21 cellular contexts compared by ENCODE assay signal in the genomic region with DNA sequence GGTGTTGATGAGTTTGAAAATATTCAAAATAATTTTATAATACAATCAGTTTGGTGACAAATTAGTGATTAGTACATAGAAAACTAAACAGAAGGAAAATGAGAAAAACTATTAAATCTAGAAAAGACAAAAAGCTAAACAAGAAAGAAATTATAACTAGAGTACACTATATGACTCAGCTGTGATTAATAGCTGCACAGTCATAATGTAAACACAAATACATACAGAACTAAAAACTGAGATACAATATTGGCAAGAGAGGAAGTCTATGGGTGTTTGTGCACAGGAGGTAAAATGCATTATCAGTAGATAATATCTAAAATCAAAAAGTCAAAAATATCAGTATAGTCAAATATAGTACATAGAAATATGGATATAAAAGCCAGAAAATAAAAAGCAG.
"Had no signal": no experiment of that assay in that cellular context is flagged by ENCODE, and none has a peak within 500 bp of the region (broad histone marks: within the 10 kb centered on the region; RNA-seq: fewer than 3 reads in every experiment).

No MANE protein-coding gene starts in this region.

- H3K9me3 ChIP-seq: colonic mucosa, lower lobe of right lung, neutrophil, stomach, vagina had no signal

- H3K4me3 Mint-ChIP-seq: activated CD4-positive, alpha-beta T cell treated with anti-CD3 and anti-CD28 coated beads for 36 hours; activated naive CD8-positive, alpha-beta T cell treated with anti-CD3 and anti-CD28 coated beads, Interleukin-2, amount 10 ng/mL, durations not matched to agents 7 days and 5 days; mesothelial cell of epicardium; natural killer cell treated with Interleukin-12 subunit alpha and Interleukin-12 subunit beta and Interleukin-15 and Interleukin-18, amount 100 ng/mL, for 72 hours; WTC11 had no signal

- H3K4me1 Mint-ChIP-seq: activated CD4-positive, alpha-beta T cell treated with anti-CD3 and anti-CD28 coated beads for 36 hours; activated naive CD8-positive, alpha-beta T cell treated with anti-CD3 and anti-CD28 coated beads, Interleukin-2, amount 10 ng/mL, durations not matched to agents 7 days and 5 days; mesothelial cell of epicardium; WTC11 had no signal

- DNase-seq: activated CD4-positive, alpha-beta T cell treated with anti-CD3 and anti-CD28 coated beads for 36 hours; activated CD4-positive, alpha-beta T cell treated with anti-CD3 and anti-CD28 coated beads, Interleukin-2, amount 50 U/mL, for 48 hours; activated naive CD4-positive, alpha-beta T cell treated with Interleukin-2 at 50 U/mL for 16 hours; activated naive CD8-positive, alpha-beta T cell treated with anti-CD3 and anti-CD28 coated beads, Interleukin-2, amount 10 ng/mL, durations not matched to agents 7 days and 5 days; activated T-cell treated with anti-CD3 and anti-CD28 coated beads for 4 hours; amygdala; caudate nucleus; colonic mucosa; islet precursor cell; lower lobe of right lung; stimulated activated CD4-positive, alpha-beta T cell treated with anti-CD3 and anti-CD28 coated beads, Interleukin-4, amount 100 ng/mL, for 1 hour; stomach; trophoblast cell had no signal

- H3K36me3 ChIP-seq: colonic mucosa, lower lobe of right lung, neutrophil, stomach, vagina had no signal

- H3K36me3 Mint-ChIP-seq: activated naive CD8-positive, alpha-beta T cell treated with anti-CD3 and anti-CD28 coated beads, Interleukin-2, amount 10 ng/mL, durations not matched to agents 7 days and 5 days; mesothelial cell of epicardium; natural killer cell treated with Interleukin-12 subunit alpha and Interleukin-12 subunit beta and Interleukin-15 and Interleukin-18, amount 100 ng/mL, for 72 hours; WTC11 had no signal

- H3K27ac Mint-ChIP-seq: activated CD4-positive, alpha-beta T cell treated with anti-CD3 and anti-CD28 coated beads for 36 hours; activated naive CD8-positive, alpha-beta T cell treated with anti-CD3 and anti-CD28 coated beads, Interleukin-2, amount 10 ng/mL, durations not matched to agents 7 days and 5 days; mesothelial cell of epicardium; natural killer cell treated with Interleukin-12 subunit alpha and Interleukin-12 subunit beta and Interleukin-15 and Interleukin-18, amount 100 ng/mL, for 72 hours; WTC11 had no signal

- H3K27me3 ChIP-seq: colonic mucosa, vagina had no signal

- H3K4me1 ChIP-seq: colonic mucosa, lower lobe of right lung, parathyroid adenoma, stomach, vagina had no signal

- H3K27ac ChIP-seq: colonic mucosa, lower lobe of right lung, neutrophil, parathyroid adenoma, stomach, vagina had no signal

- H3K9me3 Mint-ChIP-seq: activated naive CD8-positive, alpha-beta T cell treated with anti-CD3 and anti-CD28 coated beads, Interleukin-2, amount 10 ng/mL, durations not matched to agents 7 days and 5 days; natural killer cell treated with Interleukin-12 subunit alpha and Interleukin-12 subunit beta and Interleukin-15 and Interleukin-18, amount 100 ng/mL, for 72 hours; WTC11 had no signal

- H3K4me3 ChIP-seq: colonic mucosa, lower lobe of right lung, smooth muscle cell, stomach, vagina had no signal

- ATAC-seq: activated CD4-positive, alpha-beta T cell treated with anti-CD3 and anti-CD28 coated beads for 36 hours; lower lobe of right lung; natural killer cell treated with Interleukin-12 subunit alpha and Interleukin-12 subunit beta and Interleukin-15 and Interleukin-18, amount 100 ng/mL, for 72 hours; sciatic nerve; WTC11 had no signal
